Comparison of ENCODE assay signal across 8 cellular contexts in the genomic region with DNA sequence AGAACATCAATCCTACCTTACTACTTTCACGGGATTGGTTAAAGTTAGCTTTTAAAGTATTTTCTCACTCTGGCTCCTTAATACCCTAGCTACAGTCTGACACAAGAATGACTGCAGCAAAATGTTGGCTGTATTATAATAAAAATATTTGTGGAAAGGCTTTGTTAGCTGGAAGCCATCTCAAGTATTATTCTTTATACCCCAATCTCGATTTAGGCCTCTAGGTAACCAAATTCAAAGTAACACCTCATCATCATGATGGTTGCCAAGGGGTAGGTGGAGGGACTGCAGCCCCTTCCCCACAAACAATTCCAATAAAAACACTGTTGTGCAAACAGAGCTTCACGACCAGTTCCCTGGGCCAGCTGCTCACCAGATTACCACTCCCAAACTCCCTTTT. TPM values are rescaled to one million over a fixed set of nuclear protein-coding genes. Genes with fewer than 3 reads are reported as not detected.
DNase-seq lines count a peak whose midpoint lies in the region; ATAC-seq and TF ChIP-seq lines count a peak whose summit lies in the region.

No MANE protein-coding gene starts in this region.

- H3K27ac ChIP-seq in DND-41 (ENCODE audit: low read length) (peak overlapping the region; percentile 87), PC-9 (peak overlapping the region; percentile 65)

- ATAC-seq in DND-41 (ENCODE audit: insufficient read depth, low read depth) (no peak), GM21723 (IDR thresholded peaks at IDR 0.05; ENCODE audit: unreplicated experiment) (no peak), GM19023 (IDR thresholded peaks at IDR 0.05; ENCODE audit: unreplicated experiment) (no peak)

- H3K4me3 Mint-ChIP-seq in progenitor cell of endocrine pancreas (ENCODE audit: low read depth) = peak overlapping the region; percentile 84

- no peaks in the 10 kb centered on the region for H3K9me3 Mint-ChIP-seq in progenitor cell of endocrine pancreas (ENCODE audit: low read depth)

- peaks cover 21% of the 10 kb centered on the region for H3K4me1 Mint-ChIP-seq in progenitor cell of endocrine pancreas (ENCODE audit: low read depth)

- BruUV-seq in PC-9 (replicated peaks; lab: Mats Ljungman, UMichigan) = TSS peak; percentile 87

- H3K9me2 ChIP-seq in PC-9 (ENCODE audit: insufficient read depth) = no peaks in the 10 kb centered on the region

- peaks cover 12% of the 10 kb centered on the region for H3F3A ChIP-seq in PC-9 (ENCODE audit: insufficient read depth, low read depth)

- H3K9me3 ChIP-seq in DND-41 (ENCODE audit: insufficient read depth, low read length, severe bottlenecking) = no peaks in the 10 kb centered on the region
- H3K9me3 ChIP-seq in PC-9 (ENCODE audit: insufficient read depth, low read depth) = no peaks in the 10 kb centered on the region

- intact Hi-C loops in PC-9 (cut with micrococcal nuclease; ENCODE audit: unreplicated experiment) = loop anchor here (1.0 to 10.0 kb wide), 4 partner anchors 15 to 1628 kb away; a partner anchor contains a TSS

- no peak for DNase-seq in DND-41
- DNase-seq in PC-9 = no peak
- DNase-seq in epithelial cell of proximal tubule (ENCODE audit: low read depth) = no peak
- DNase-seq in progenitor cell of endocrine pancreas (ENCODE audit: low spot score, unreplicated experiment) = no peak
- DNase-seq in NCI-H82 (lab: John Stamatoyannopoulos, UW) = no peak
- no peak for DNase-seq in cortex of kidney (lab: John Stamatoyannopoulos, UW)

- CTCF ChIA-PET in PC-9 (lab: Charles Lee) = interaction anchor here (0.7 to 0.8 kb wide), 2 partner anchors 63 to 1749 kb away, joined by 3 read pairs; a partner anchor contains a TSS

- no peaks in the 10 kb centered on the region for H3K27me3 Mint-ChIP-seq in progenitor cell of endocrine pancreas

- H3K36me3 Mint-ChIP-seq in progenitor cell of endocrine pancreas (ENCODE audit: insufficient read depth) = no peaks in the 10 kb centered on the region

- H3K79me2 ChIP-seq in DND-41 (ENCODE audit: insufficient read depth, low read length) = peaks cover 47% of the 10 kb centered on the region
- H3K79me2 ChIP-seq in PC-9 (ENCODE audit: low read depth) = peaks cover 41% of the 10 kb centered on the region

- H3K4me2 ChIP-seq in DND-41 (ENCODE audit: insufficient read depth, low read length) (peak overlapping the region; percentile 84), PC-9 (peak overlapping the region; percentile 78)

- H3K36me3 ChIP-seq in DND-41 (ENCODE audit: insufficient read depth, low read length) = peaks cover 5% of the 10 kb centered on the region; the same call in 1 of the 2 replicates
- no peaks in the 10 kb centered on the region for H3K36me3 ChIP-seq in PC-9 (ENCODE audit: low read depth)

- H3K4me1 ChIP-seq in DND-41 (ENCODE audit: insufficient read depth, low read length) = peaks cover 37% of the 10 kb centered on the region
- H3K4me1 ChIP-seq in PC-9 (replicated peaks; ENCODE audit: insufficient read depth) = peaks cover 21% of the 10 kb centered on the region

- H3K9ac ChIP-seq in DND-41 (ENCODE audit: low read depth, low read length) = peak overlapping the region; percentile 72

- H4K20me1 ChIP-seq in DND-41 (ENCODE audit: insufficient read depth, low read length) (peaks cover 28% of the 10 kb centered on the region), PC-9 (ENCODE audit: insufficient read depth) (peaks cover 28% of the 10 kb centered on the region)

- H3K27ac Mint-ChIP-seq in progenitor cell of endocrine pancreas = peak overlapping the region; percentile 98

- TF ChIP-seq CTCF in DND-41 (IDR thresholded peaks at IDR 0.05; ENCODE audit: borderline replicate concordance, extremely low read depth, low read length, poor library complexity, severe bottlenecking) = no peak
- TF ChIP-seq CTCF in PC-9 (conservative IDR thresholded peaks at IDR 0.05) = no peak
- no peak for TF ChIP-seq CTCF in epithelial cell of proximal tubule (conservative IDR thresholded peaks at IDR 0.05; ENCODE audit: low read depth, low read length)
- peak; percentile 38 for TF ChIP-seq CTCF in progenitor cell of endocrine pancreas (IDR thresholded peaks at IDR 0.05; ENCODE audit: unreplicated experiment)

- peak overlapping the region; percentile 96 for H2AFZ ChIP-seq in DND-41 (ENCODE audit: low read depth, low read length)
- H2AFZ ChIP-seq in PC-9 = peak overlapping the region; percentile 93

- POLR2A ChIA-PET in PC-9 (lab: Charles Lee; ENCODE audit: unreplicated experiment) = interaction anchor here (0.5 to 0.8 kb wide), 5 partner anchors 17 to 1630 kb away, joined by 3 to 11 read pairs (median 6); no protein-coding TSS in a partner anchor

- H3K27me3 ChIP-seq in DND-41 (ENCODE audit: insufficient read depth, low read length, poor library complexity) = no peaks in the 10 kb centered on the region
- no peaks in the 10 kb centered on the region for H3K27me3 ChIP-seq in PC-9 (ENCODE audit: insufficient read depth, low read depth)

- H3K4me3 ChIP-seq in DND-41 (ENCODE audit: low read depth in 1 of 2, low read length in 2 of 2) (peak overlapping the region; percentile 43 to 67), PC-9 (peak overlapping the region; percentile 91), epithelial cell of proximal tubule (ENCODE audit: low read depth, low read length) (peak overlapping the region; percentile 59)

RNA-seq across cellular contexts. Expression of a gene that starts 0.8 kb away (rescaled TPM):
- 116 and 139 TPM in 2 replicates for total RNA-seq in PC-9 (2021)
- 59.0 and 81.5 TPM in 2 replicates for total RNA-seq in epithelial cell of proximal tubule
- total RNA-seq in progenitor cell of endocrine pancreas = 74.5 and 76.0 TPM in 2 replicates

RNA-seq across cellular contexts. Expression of a gene that starts 15.4 kb away (rescaled TPM):
- total RNA-seq in PC-9 (2021) (22.4 and 28.6 TPM in 2 replicates), epithelial cell of proximal tubule (22.3 and 24.0 TPM in 2 replicates), progenitor cell of endocrine pancreas (23.2 and 23.7 TPM in 2 replicates)
